Comparison of ENCODE assay signal across 11 cellular contexts in genomic region chr4:48103483-48104139, GRCh38. TPM values are rescaled to one million over a fixed set of nuclear protein-coding genes. Genes with fewer than 3 reads are reported as not detected.
A peak's percentile ranks its signal among the peaks of the same experiment; 100 is the strongest.
DNase-seq lines count a peak whose midpoint lies in the region; ATAC-seq and TF ChIP-seq lines count a peak whose summit lies in the region.
"Had no signal": no experiment of that assay in that cellular context is flagged by ENCODE, and none has a peak within 500 bp of the region (broad histone marks: within the 10 kb centered on the region; RNA-seq: fewer than 3 reads in every experiment).

No MANE protein-coding gene starts in this region.

- no peaks in the 10 kb centered on the region for H3K27me3 ChIP-seq in CD4-positive, alpha-beta T cell (ENCODE audit: control insufficient read depth, insufficient read depth, low read length)
- H3K27me3 ChIP-seq in right atrium auricular region, result no peaks in the 10 kb centered on the region
- H3K27me3 ChIP-seq: cardiac muscle cell, SJSA1 had no signal

- H3K9me3 ChIP-seq in CD4-positive, alpha-beta T cell (ENCODE audit: control insufficient read depth, low read length), result no peaks in the 10 kb centered on the region
- H3K9me3 ChIP-seq in right atrium auricular region, result no peaks in the 10 kb centered on the region
- H3K9me3 ChIP-seq: SJSA1 had no signal

- no peak overlapping the region for H3K27ac ChIP-seq in CD4-positive, alpha-beta T cell (ENCODE audit: low read depth, low read length)
- H3K27ac ChIP-seq in right atrium auricular region, result no peak overlapping the region
- H3K27ac ChIP-seq: cardiac muscle cell, SJSA1 had no signal

- no peak for DNase-seq in CD4-positive, alpha-beta T cell
- DNase-seq in activated CD8-positive, alpha-beta T cell treated with anti-CD3 and anti-CD28 coated beads for 36 hours, result peak; percentile 39
- DNase-seq in progenitor cell of endocrine pancreas (ENCODE audit: low spot score, unreplicated experiment), result no peak
- DNase-seq in right atrium auricular region (ENCODE audit: low spot score), result no peak
- no peak for DNase-seq in T-helper 9 cell
- DNase-seq in HEK293T (ENCODE audit: extremely low spot score), result no peak
- DNase-seq: NCI-H524 had no signal

- no peaks in the 10 kb centered on the region for H3K27me3 Mint-ChIP-seq in CD4-positive, alpha-beta T cell
- no peaks in the 10 kb centered on the region for H3K27me3 Mint-ChIP-seq in activated CD8-positive, alpha-beta T cell treated with anti-CD3 and anti-CD28 coated beads for 36 hours
- no peaks in the 10 kb centered on the region for H3K27me3 Mint-ChIP-seq in progenitor cell of endocrine pancreas

- CTCF ChIA-PET in CD4-positive, alpha-beta T cell (lab: Charles Lee), result no interaction called here
- CTCF ChIA-PET in activated CD8-positive, alpha-beta T cell treated with anti-CD3 and anti-CD28 coated beads for 36 hours (lab: Charles Lee), result interaction anchor here (1.5 to 3.1 kb wide), 6 partner anchors 14 to 69 kb away, joined by 4 to 12 read pairs (median 4); no protein-coding TSS in a partner anchor
- CTCF ChIA-PET in HEK293T (lab: Yijun Ruan, JAX), result no interaction called here

- H3K27ac Mint-ChIP-seq in CD4-positive, alpha-beta T cell, result peak overlapping the region; percentile 71
- peak overlapping the region; percentile 84 for H3K27ac Mint-ChIP-seq in activated CD8-positive, alpha-beta T cell treated with anti-CD3 and anti-CD28 coated beads for 36 hours
- no peak overlapping the region for H3K27ac Mint-ChIP-seq in progenitor cell of endocrine pancreas

- no peaks in the 10 kb centered on the region for H3K36me3 ChIP-seq in right atrium auricular region
- H3K36me3 ChIP-seq: cardiac muscle cell, SJSA1 had no signal

- peaks cover 83% of the 10 kb centered on the region for H3K36me3 Mint-ChIP-seq in CD4-positive, alpha-beta T cell (ENCODE audit: low read depth)
- H3K36me3 Mint-ChIP-seq in activated CD8-positive, alpha-beta T cell treated with anti-CD3 and anti-CD28 coated beads for 36 hours (ENCODE audit: low read depth), result peaks cover 22% of the 10 kb centered on the region
- H3K36me3 Mint-ChIP-seq in progenitor cell of endocrine pancreas (ENCODE audit: insufficient read depth), result no peaks in the 10 kb centered on the region

- H3K4me3 Mint-ChIP-seq in CD4-positive, alpha-beta T cell, result no peak overlapping the region
- no peak overlapping the region for H3K4me3 Mint-ChIP-seq in activated CD8-positive, alpha-beta T cell treated with anti-CD3 and anti-CD28 coated beads for 36 hours
- H3K4me3 Mint-ChIP-seq in progenitor cell of endocrine pancreas (ENCODE audit: low read depth), result no peak overlapping the region

- no peak for TF ChIP-seq CTCF in CD4-positive, alpha-beta T cell (IDR thresholded peaks at IDR 0.05)
- TF ChIP-seq CTCF in activated CD8-positive, alpha-beta T cell treated with anti-CD3 and anti-CD28 coated beads for 36 hours (IDR thresholded peaks at IDR 0.05), result no peak
- no peak for TF ChIP-seq CTCF in progenitor cell of endocrine pancreas (IDR thresholded peaks at IDR 0.05; ENCODE audit: unreplicated experiment)
- TF ChIP-seq CTCF in right atrium auricular region (IDR thresholded peaks at IDR 0.05), result no peak

- H3K9me3 Mint-ChIP-seq in CD4-positive, alpha-beta T cell, result no peaks in the 10 kb centered on the region
- peaks cover 2% of the 10 kb centered on the region for H3K9me3 Mint-ChIP-seq in activated CD8-positive, alpha-beta T cell treated with anti-CD3 and anti-CD28 coated beads for 36 hours
- H3K9me3 Mint-ChIP-seq in progenitor cell of endocrine pancreas (ENCODE audit: low read depth), result peaks cover 6% of the 10 kb centered on the region

- no peaks in the 10 kb centered on the region for H3K4me1 ChIP-seq in right atrium auricular region
- H3K4me1 ChIP-seq: SJSA1 had no signal

- POLR2A ChIA-PET in CD4-positive, alpha-beta T cell (lab: Charles Lee), result no interaction called here
- POLR2A ChIA-PET in activated CD8-positive, alpha-beta T cell treated with anti-CD3 and anti-CD28 coated beads for 36 hours (lab: Charles Lee), result interaction anchor here (0.8 to 1.5 kb wide), 6 partner anchors 22 to 60 kb away, joined by 3 to 7 read pairs (median 4); partner anchors contain the start of gene TXK
- POLR2A ChIA-PET in HEK293T (lab: Yijun Ruan, JAX), result no interaction called here

- no peak for ATAC-seq in CD4-positive, alpha-beta T cell (ENCODE audit: poor library complexity)
- ATAC-seq in GM18873 (IDR thresholded peaks at IDR 0.05; ENCODE audit: low FRiP score, unreplicated experiment) (peak; percentile 83), HG02884 (IDR thresholded peaks at IDR 0.05; ENCODE audit: unreplicated experiment) (peak; percentile 63)
- peak; percentile 81 for ATAC-seq in activated CD8-positive, alpha-beta T cell treated with anti-CD3 and anti-CD28 coated beads for 36 hours

- H3K4me1 Mint-ChIP-seq in CD4-positive, alpha-beta T cell (ENCODE audit: low read depth), result peaks cover 19% of the 10 kb centered on the region
- peaks cover 49% of the 10 kb centered on the region for H3K4me1 Mint-ChIP-seq in activated CD8-positive, alpha-beta T cell treated with anti-CD3 and anti-CD28 coated beads for 36 hours (ENCODE audit: low read depth)
- peaks cover 6% of the 10 kb centered on the region for H3K4me1 Mint-ChIP-seq in progenitor cell of endocrine pancreas (ENCODE audit: low read depth)

- intact Hi-C loops in CD4-positive, alpha-beta T cell (cut with DNase I, micrococcal nuclease), result no loop called here
- intact Hi-C loops in activated CD8-positive, alpha-beta T cell treated with anti-CD3 and anti-CD28 coated beads for 36 hours (cut with micrococcal nuclease), result no loop called here

- H3K4me3 ChIP-seq in right atrium auricular region, result no peak overlapping the region
- H3K4me3 ChIP-seq: cardiac muscle cell, SJSA1 had no signal

TF ChIP-seq in HEK293T, 16 proteins besides CTCF, POLR2A, EP300 and RAD21:
- TF ChIP-seq ARNT (IDR thresholded peaks at IDR 0.05) (no peak), ZNF384 (IDR thresholded peaks at IDR 0.05) (no peak), NFRKB (IDR thresholded peaks at IDR 0.05) (no peak), CTBP1 (IDR thresholded peaks at IDR 0.05; ENCODE audit: borderline replicate concordance) (no peak), SUZ12 (IDR thresholded peaks at IDR 0.05) (no peak), BHLHE40 (IDR thresholded peaks at IDR 0.05; ENCODE audit: borderline replicate concordance) (no peak)

RNA-seq across cellular contexts. Expression of gene TXK, which starts 30.4 kb away (rescaled TPM):
- 10 to 100 TPM; 67.0 to 69.9 TPM for total RNA-seq in CD4-positive, alpha-beta T cell
- 10 to 100 TPM; 20.6 to 23.5 TPM for total RNA-seq in activated CD8-positive, alpha-beta T cell treated with anti-CD3 and anti-CD28 coated beads for 36 hours
- 1.3 and 3.0 TPM in 2 replicates for total RNA-seq in progenitor cell of endocrine pancreas
- total RNA-seq in right atrium auricular region, result under 1 TPM; 0.35 to 0.44 TPM
